In the genomic region with DNA sequence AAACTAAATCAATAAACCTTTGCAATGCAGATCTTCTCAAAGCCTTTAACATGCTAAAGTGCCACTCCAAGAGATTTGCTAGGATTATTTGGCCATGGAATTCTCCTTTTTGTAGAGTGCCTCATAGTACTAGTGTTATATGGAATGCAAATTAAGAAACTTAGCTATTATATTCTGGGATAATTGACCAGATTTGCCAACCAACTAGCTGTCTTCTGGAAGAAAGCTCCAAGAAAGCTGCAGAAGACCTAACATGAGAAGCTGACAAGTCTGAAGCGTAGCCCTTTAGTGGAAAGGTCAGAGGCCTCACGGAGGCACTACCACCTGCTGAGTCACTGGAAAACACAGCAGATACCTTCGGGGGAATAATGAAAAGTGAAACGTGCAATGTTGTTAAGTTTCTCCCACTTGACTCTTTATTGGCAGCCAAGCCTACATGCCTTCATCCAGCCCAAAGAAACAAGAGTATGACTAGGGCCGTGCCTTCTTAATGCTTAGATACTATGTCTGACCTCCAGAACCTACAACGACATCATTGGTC, we compare ENCODE assay signal across 1 cellular context.
TF ChIP-seq lines count a peak whose summit lies in the region.

No MANE protein-coding gene starts in this region.

TF ChIP-seq in IMR-90, 13 proteins besides CTCF, POLR2A, EP300 and RAD21:
- TF ChIP-seq RCOR1 (IDR thresholded peaks at IDR 0.05; ENCODE audit: insufficient replicate concordance, low read length) (no peak), MXI1 (IDR thresholded peaks at IDR 0.05; ENCODE audit: borderline replicate concordance, low read depth, low read length) (no peak), SMC3 (IDR thresholded peaks at IDR 0.05; ENCODE audit: low read depth, low read length) (no peak), ELK1 (IDR thresholded peaks at IDR 0.05; ENCODE audit: borderline replicate concordance, low read depth, low read length) (no peak), NFE2L2 (IDR thresholded peaks at IDR 0.05; ENCODE audit: low read depth, low read length) (no peak), CEBPB (IDR thresholded peaks at IDR 0.05; ENCODE audit: low read depth, low read length) (no peak), CHD1 (IDR thresholded peaks at IDR 0.05; ENCODE audit: low read depth, low read length) (no peak)
TF ChIP-seq in IMR-90: peak in this region for 0.
